Comparison of ENCODE assay signal across 8 cellular contexts in genomic region chr14:69363055-69363454, GRCh38. TPM values are rescaled to one million over a fixed set of nuclear protein-coding genes. Genes with fewer than 3 reads are reported as not detected.
DNase-seq lines count a peak whose midpoint lies in the region; ATAC-seq and TF ChIP-seq lines count a peak whose summit lies in the region.

No MANE protein-coding gene starts in this region.

- no peak overlapping the region for H3K4me3 Mint-ChIP-seq in stimulated activated memory B cell treated with anti-CD40 and anti-IgM and Interleukin-4, amounts not matched to agents 10 μg/mL and 1 μg/mL and 100 μg/mL, for 72 hours

- no peak for ATAC-seq in GM19455 (IDR thresholded peaks at IDR 0.05; ENCODE audit: unreplicated experiment)
- ATAC-seq in stimulated activated memory B cell treated with anti-CD40 and anti-IgM and Interleukin-4, amounts not matched to agents 10 μg/mL and 1 μg/mL and 100 μg/mL, for 72 hours: no peak
- no peak for ATAC-seq in GM21423 (IDR thresholded peaks at IDR 0.05; ENCODE audit: unreplicated experiment)

- H3K9me3 ChIP-seq in sigmoid colon: no peaks in the 10 kb centered on the region

- no peak for TF ChIP-seq POLR2A in sigmoid colon (IDR thresholded peaks at IDR 0.05)

- intact Hi-C loops in sigmoid colon (cut with DNase I): no loop called here

- no peak overlapping the region for H3K4me3 ChIP-seq in sigmoid colon

- no peak overlapping the region for H3K27ac ChIP-seq in sigmoid colon

- H3K36me3 Mint-ChIP-seq in stimulated activated memory B cell treated with anti-CD40 and anti-IgM and Interleukin-4, amounts not matched to agents 10 μg/mL and 1 μg/mL and 100 μg/mL, for 72 hours: peaks cover 10% of the 10 kb centered on the region

- 68 to 81% methylated on average over 9 of the region's 9 CpGs for WGBS in sigmoid colon, 2 donors

- TF ChIP-seq EP300 in sigmoid colon (IDR thresholded peaks at IDR 0.05): no peak

- no peaks in the 10 kb centered on the region for H3K4me1 ChIP-seq in sigmoid colon

- TF ChIP-seq CTCF in GM12873 (IDR thresholded peaks at IDR 0.05; ENCODE audit: insufficient read depth, low read depth, low read length, missing control alignments): peak; percentile 28
- TF ChIP-seq CTCF in sigmoid colon (IDR thresholded peaks at IDR 0.05): peak in 3 of 4 experiments; percentile 5 to 44 (median 37)

- peaks cover 25% of the 10 kb centered on the region for H3K4me1 Mint-ChIP-seq in stimulated activated memory B cell treated with anti-CD40 and anti-IgM and Interleukin-4, amounts not matched to agents 10 μg/mL and 1 μg/mL and 100 μg/mL, for 72 hours

- H3K27me3 ChIP-seq in sigmoid colon: no peaks in the 10 kb centered on the region

- H3K36me3 ChIP-seq in sigmoid colon: no peaks in the 10 kb centered on the region

- H3K9me3 Mint-ChIP-seq in stimulated activated memory B cell treated with anti-CD40 and anti-IgM and Interleukin-4, amounts not matched to agents 10 μg/mL and 1 μg/mL and 100 μg/mL, for 72 hours: no peaks in the 10 kb centered on the region

- no peaks in the 10 kb centered on the region for H3K27me3 Mint-ChIP-seq in stimulated activated memory B cell treated with anti-CD40 and anti-IgM and Interleukin-4, amounts not matched to agents 10 μg/mL and 1 μg/mL and 100 μg/mL, for 72 hours

- no peak overlapping the region for H3K27ac Mint-ChIP-seq in stimulated activated memory B cell treated with anti-CD40 and anti-IgM and Interleukin-4, amounts not matched to agents 10 μg/mL and 1 μg/mL and 100 μg/mL, for 72 hours

- DNase-seq in astrocyte of the hippocampus (ENCODE audit: low read depth, low spot score): peak; percentile 66
- peak; percentile 7 to 10 for DNase-seq in hippocampal formation (lab: John Stamatoyannopoulos, UW)
- DNase-seq in sigmoid colon: no peak
- DNase-seq in NCI-H446 treated with DMSO at 0.1 percent for 48 hours (lab: John Stamatoyannopoulos, UW): no peak

RNA-seq across cellular contexts. Expression of gene ERH, which starts 35.0 kb away (rescaled TPM):
- 100 to 1,000 TPM in 2 of 4 donors, 10 to 100 TPM in 2; 65.6 to 106 (median 87.9) TPM for total RNA-seq in sigmoid colon
- polyA plus RNA-seq in sigmoid colon: 100 to 1,000 TPM; 136 to 168 (median 157) TPM

RNA-seq across cellular contexts. Expression of gene SLC39A9, which starts 35.4 kb away (rescaled TPM):
- 10 to 100 TPM; 39.0 to 47.4 (median 42.0) TPM for total RNA-seq in sigmoid colon
- polyA plus RNA-seq in sigmoid colon: 10 to 100 TPM; 11.4 to 32.5 (median 17.6) TPM

Comparison
In these comparisons a context has a peak if more than half of its experiments do, and no peak if none do; other contexts are left out.
1. DNase-seq: peak in astrocyte of the hippocampus (single experiment) and hippocampal formation (2 of 2); none in sigmoid colon (single experiment) and NCI-H446 treated with DMSO at 0.1 percent for 48 hours (single experiment).